1 cellular context compared by ENCODE assay signal in the genomic region with DNA sequence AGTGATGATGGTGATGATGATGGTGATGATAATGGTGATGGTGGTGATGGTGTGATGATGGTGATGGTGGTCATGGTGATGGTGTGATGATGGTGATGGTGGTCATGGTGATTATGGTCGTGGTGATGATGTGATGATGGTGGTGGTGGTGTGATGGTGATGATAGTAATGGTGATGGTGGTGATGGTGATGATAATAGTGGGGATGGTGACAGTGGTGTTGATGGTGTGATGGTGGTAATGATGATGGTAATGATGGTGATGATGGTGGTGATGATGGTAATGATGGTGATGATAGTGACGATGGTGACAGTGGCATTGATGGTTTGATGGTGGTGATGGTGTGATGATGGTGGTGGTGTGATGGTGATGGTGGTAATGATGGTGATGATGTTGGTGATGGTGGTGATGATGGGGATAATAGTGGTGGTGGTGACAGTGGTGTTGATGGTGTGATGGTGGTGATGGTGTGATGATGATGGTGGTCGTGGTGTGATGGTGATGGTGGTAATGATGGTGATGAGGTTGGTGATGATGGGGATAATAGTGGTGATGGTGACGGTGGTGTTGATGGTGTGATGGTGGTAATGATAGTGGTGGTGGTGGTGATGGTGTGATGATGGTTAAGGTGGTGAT.
A peak's percentile ranks its signal among the peaks of the same experiment; 100 is the strongest.
TF ChIP-seq lines count a peak whose summit lies in the region.

No MANE protein-coding gene starts in this region.

TF ChIP-seq in HEK293, 187 proteins besides CTCF, POLR2A, EP300 and RAD21 (continued from another document and continues in another):
- TF ChIP-seq REST (tag by site-specific recombination; IDR thresholded peaks at IDR 0.05) (no peak), ZNF335 (tag by site-specific recombination; conservative IDR thresholded peaks at IDR 0.05) (no peak), ZNF629 (tag by site-specific recombination; IDR thresholded peaks at IDR 0.05) (no peak), ZNF785 (tag by site-specific recombination; IDR thresholded peaks at IDR 0.05) (no peak), EGR2 (tag by site-specific recombination; IDR thresholded peaks at IDR 0.05; ENCODE audit: low read depth) (no peak), ZNF433 (tag by site-specific recombination; IDR thresholded peaks at IDR 0.05; ENCODE audit: low read depth) (no peak), ZNF239 (tag by site-specific recombination; IDR thresholded peaks at IDR 0.05) (peak; percentile 18; the same call in 1 of the 2 replicates), ZSCAN16 (tag by site-specific recombination; IDR thresholded peaks at IDR 0.05) (no peak), ZBTB20 (tag by site-specific recombination; IDR thresholded peaks at IDR 0.05) (peak; percentile 28; the same call in 1 of the 2 replicates), ZNF580 (tag by site-specific recombination; IDR thresholded peaks at IDR 0.05) (0 out of 2 replicates have a peak, but pooled peaks have one; percentile 12), ZNF792 (tag by site-specific recombination; IDR thresholded peaks at IDR 0.05) (0 out of 2 replicates have a peak, but pooled peaks have one; percentile 34), PRDM1 (tag by site-specific recombination; IDR thresholded peaks at IDR 0.05) (no peak), SETDB1 (IDR thresholded peaks at IDR 0.05; ENCODE audit: insufficient read length, low read length) (no peak), KLF1 (tag by site-specific recombination; IDR thresholded peaks at IDR 0.05) (no peak), YY2 (tag by site-specific recombination; IDR thresholded peaks at IDR 0.05) (peak; percentile 63), GLIS2 (tag by site-specific recombination; IDR thresholded peaks at IDR 0.05) (no peak), ZNF133 (tag by site-specific recombination; IDR thresholded peaks at IDR 0.05) (peak; percentile 8; the same call in 1 of the 2 replicates), ZXDB (tag by site-specific recombination; IDR thresholded peaks at IDR 0.05) (no peak), ZSCAN23 (tag by site-specific recombination; IDR thresholded peaks at IDR 0.05) (no peak), ZNF362 (tag by site-specific recombination; IDR thresholded peaks at IDR 0.05) (no peak), INSM2 (tag by site-specific recombination; IDR thresholded peaks at IDR 0.05) (no peak), ZNF211 (tag by site-specific recombination; IDR thresholded peaks at IDR 0.05; ENCODE audit: low read depth) (no peak), BCL6B (tag by site-specific recombination; IDR thresholded peaks at IDR 0.05) (no peak), ZBTB8A (tag by site-specific recombination; IDR thresholded peaks at IDR 0.05) (no peak), HOXA7 (CRISPR knock-in tag; IDR thresholded peaks at IDR 0.05; ENCODE audit: borderline replicate concordance) (no peak), ZNF610 (tag by site-specific recombination; IDR thresholded peaks at IDR 0.05; ENCODE audit: borderline replicate concordance) (no peak), ZNF791 (tag by site-specific recombination; IDR thresholded peaks at IDR 0.05) (no peak), HOXD13 (CRISPR knock-in tag; IDR thresholded peaks at IDR 0.05; ENCODE audit: borderline replicate concordance) (no peak), ZNF248 (tag by site-specific recombination; IDR thresholded peaks at IDR 0.05) (peak; percentile 71; the same call in 1 of the 2 replicates), ZNF473 (tag by site-specific recombination; IDR thresholded peaks at IDR 0.05) (peak; percentile 25; the same call in 1 of the 2 replicates), ZNF658 (tag by site-specific recombination; IDR thresholded peaks at IDR 0.05) (0 out of 2 replicates have a peak, but pooled peaks have one; percentile 58), ZFHX2 (tag by site-specific recombination; conservative IDR thresholded peaks at IDR 0.05) (no peak), ZNF830 (tag by site-specific recombination; IDR thresholded peaks at IDR 0.05; ENCODE audit: low read depth) (no peak), ZNF585B (tag by site-specific recombination; IDR thresholded peaks at IDR 0.05) (no peak), MEIS1 (CRISPR knock-in tag; IDR thresholded peaks at IDR 0.05; ENCODE audit: borderline replicate concordance) (no peak), ZNF416 (tag by site-specific recombination; IDR thresholded peaks at IDR 0.05) (no peak), KLF7 (tag by site-specific recombination; IDR thresholded peaks at IDR 0.05; ENCODE audit: borderline replicate concordance) (no peak), ZNF302 (tag by site-specific recombination; IDR thresholded peaks at IDR 0.05; ENCODE audit: low read depth) (no peak), ZNF274 (IDR thresholded peaks at IDR 0.05; ENCODE audit: low read length) (no peak), ZNF274 (tag by site-specific recombination; IDR thresholded peaks at IDR 0.05; ENCODE audit: borderline replicate concordance) (0 out of 2 replicates have a peak, but pooled peaks have one; percentile 53), SCRT2 (tag by site-specific recombination; IDR thresholded peaks at IDR 0.05) (no peak), ZNF596 (tag by site-specific recombination; IDR thresholded peaks at IDR 0.05) (no peak), ZNF488 (tag by site-specific recombination; IDR thresholded peaks at IDR 0.05) (peak; percentile 31; the same call in 1 of the 2 replicates), ZNF202 (tag by site-specific recombination; IDR thresholded peaks at IDR 0.05; ENCODE audit: borderline replicate concordance) (0 out of 2 replicates have a peak, but pooled peaks have one; percentile 63), ZFP37 (tag by site-specific recombination; IDR thresholded peaks at IDR 0.05) (no peak), ZNF76 (tag by site-specific recombination; IDR thresholded peaks at IDR 0.05; ENCODE audit: borderline replicate concordance, low read depth) (no peak), ZNF677 (tag by site-specific recombination; IDR thresholded peaks at IDR 0.05) (no peak), GLI2 (tag by site-specific recombination; IDR thresholded peaks at IDR 0.05; ENCODE audit: borderline replicate concordance, low read depth) (no peak)
- TF ChIP-seq, protein P1, sequence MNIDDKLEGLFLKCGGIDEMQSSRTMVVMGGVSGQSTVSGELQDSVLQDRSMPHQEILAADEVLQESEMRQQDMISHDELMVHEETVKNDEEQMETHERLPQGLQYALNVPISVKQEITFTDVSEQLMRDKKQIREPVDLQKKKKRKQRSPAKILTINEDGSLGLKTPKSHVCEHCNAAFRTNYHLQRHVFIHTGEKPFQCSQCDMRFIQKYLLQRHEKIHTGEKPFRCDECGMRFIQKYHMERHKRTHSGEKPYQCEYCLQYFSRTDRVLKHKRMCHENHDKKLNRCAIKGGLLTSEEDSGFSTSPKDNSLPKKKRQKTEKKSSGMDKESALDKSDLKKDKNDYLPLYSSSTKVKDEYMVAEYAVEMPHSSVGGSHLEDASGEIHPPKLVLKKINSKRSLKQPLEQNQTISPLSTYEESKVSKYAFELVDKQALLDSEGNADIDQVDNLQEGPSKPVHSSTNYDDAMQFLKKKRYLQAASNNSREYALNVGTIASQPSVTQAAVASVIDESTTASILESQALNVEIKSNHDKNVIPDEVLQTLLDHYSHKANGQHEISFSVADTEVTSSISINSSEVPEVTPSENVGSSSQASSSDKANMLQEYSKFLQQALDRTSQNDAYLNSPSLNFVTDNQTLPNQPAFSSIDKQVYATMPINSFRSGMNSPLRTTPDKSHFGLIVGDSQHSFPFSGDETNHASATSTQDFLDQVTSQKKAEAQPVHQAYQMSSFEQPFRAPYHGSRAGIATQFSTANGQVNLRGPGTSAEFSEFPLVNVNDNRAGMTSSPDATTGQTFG (tag by site-specific recombination; IDR thresholded peaks at IDR 0.05; ENCODE audit: borderline replicate concordance): 0 out of 2 replicates have a peak, but pooled peaks have one; percentile 34
- TF ChIP-seq, protein P2, sequence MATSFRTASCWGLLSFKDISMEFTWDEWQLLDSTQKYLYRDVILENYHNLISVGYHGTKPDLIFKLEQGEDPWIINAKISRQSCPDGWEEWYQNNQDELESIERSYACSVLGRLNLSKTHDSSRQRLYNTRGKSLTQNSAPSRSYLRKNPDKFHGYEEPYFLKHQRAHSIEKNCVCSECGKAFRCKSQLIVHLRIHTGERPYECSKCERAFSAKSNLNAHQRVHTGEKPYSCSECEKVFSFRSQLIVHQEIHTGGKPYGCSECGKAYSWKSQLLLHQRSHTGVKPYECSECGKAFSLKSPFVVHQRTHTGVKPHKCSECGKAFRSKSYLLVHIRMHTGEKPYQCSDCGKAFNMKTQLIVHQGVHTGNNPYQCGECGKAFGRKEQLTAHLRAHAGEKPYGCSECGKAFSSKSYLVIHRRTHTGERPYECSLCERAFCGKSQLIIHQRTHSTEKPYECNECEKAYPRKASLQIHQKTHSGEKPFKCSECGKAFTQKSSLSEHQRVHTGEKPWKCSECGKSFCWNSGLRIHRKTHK (tag by site-specific recombination; IDR thresholded peaks at IDR 0.05): no peak
- TF ChIP-seq, protein P3, sequence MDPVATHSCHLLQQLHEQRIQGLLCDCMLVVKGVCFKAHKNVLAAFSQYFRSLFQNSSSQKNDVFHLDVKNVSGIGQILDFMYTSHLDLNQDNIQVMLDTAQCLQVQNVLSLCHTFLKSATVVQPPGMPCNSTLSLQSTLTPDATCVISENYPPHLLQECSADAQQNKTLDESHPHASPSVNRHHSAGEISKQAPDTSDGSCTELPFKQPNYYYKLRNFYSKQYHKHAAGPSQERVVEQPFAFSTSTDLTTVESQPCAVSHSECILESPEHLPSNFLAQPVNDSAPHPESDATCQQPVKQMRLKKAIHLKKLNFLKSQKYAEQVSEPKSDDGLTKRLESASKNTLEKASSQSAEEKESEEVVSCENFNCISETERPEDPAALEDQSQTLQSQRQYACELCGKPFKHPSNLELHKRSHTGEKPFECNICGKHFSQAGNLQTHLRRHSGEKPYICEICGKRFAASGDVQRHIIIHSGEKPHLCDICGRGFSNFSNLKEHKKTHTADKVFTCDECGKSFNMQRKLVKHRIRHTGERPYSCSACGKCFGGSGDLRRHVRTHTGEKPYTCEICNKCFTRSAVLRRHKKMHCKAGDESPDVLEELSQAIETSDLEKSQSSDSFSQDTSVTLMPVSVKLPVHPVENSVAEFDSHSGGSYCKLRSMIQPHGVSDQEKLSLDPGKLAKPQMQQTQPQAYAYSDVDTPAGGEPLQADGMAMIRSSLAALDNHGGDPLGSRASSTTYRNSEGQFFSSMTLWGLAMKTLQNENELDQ (tag by site-specific recombination; IDR thresholded peaks at IDR 0.05; ENCODE audit: low read depth): no peak; the same call in 1 of the 2 replicates
